ENCODE assay signal across 9 cellular contexts in genomic region chr20:57352305-57352704, GRCh38. TPM values are rescaled to one million over a fixed set of nuclear protein-coding genes. Genes with fewer than 3 reads are reported as not detected.
DNase-seq lines count a peak whose midpoint lies in the region; ATAC-seq, FAIRE-seq and TF ChIP-seq lines count a peak whose summit lies in the region.
"Had no signal": no experiment of that assay in that cellular context is flagged by ENCODE, and none has a peak within 500 bp of the region (broad histone marks: within the 10 kb centered on the region; RNA-seq: fewer than 3 reads in every experiment).

No MANE protein-coding gene starts in this region.

- DNase-seq in AG10803 (ENCODE audit: low read depth) (no peak), K562 (ENCODE audit: extremely low read depth in 1 of 4, low spot score in 3 of 4) (peak in 1 of 4 experiments; percentile 23), mesothelial cell of epicardium (ENCODE audit: low spot score in 2 of 2, unreplicated experiment in 2 of 2) (no peak), H54 (ENCODE audit: insufficient read length, low spot score) (no peak), RWPE1 (ENCODE audit: low spot score) (no peak), NCI-H345 (lab: John Stamatoyannopoulos, UW) (no peak), left lung (no peak)

- in situ Hi-C loops in K562 (cut with MboI) = no loop called here

- TF ChIP-seq POLR2A in K562 (conservative IDR thresholded peaks at IDR 0.05) = no peak
- TF ChIP-seq POLR2A in H54 (IDR thresholded peaks at IDR 0.05; ENCODE audit: low read depth, low read length) = no peak

- H3K9me1 ChIP-seq in K562 (ENCODE audit: control insufficient read depth, insufficient read depth, low read length) = no peaks in the 10 kb centered on the region

- H4K20me1 ChIP-seq in K562 (replicated peaks; ENCODE audit: control insufficient read depth, insufficient read depth, low read length) = peaks cover 10% of the 10 kb centered on the region

- H3K36me3 ChIP-seq in HUES6 (ENCODE audit: control insufficient read depth, insufficient read depth, low read length) (no peaks in the 10 kb centered on the region; the same call in none of the 2 replicates), K562 (ENCODE audit: control insufficient read depth, insufficient read depth, low read length) (peaks cover 34% of the 10 kb centered on the region), left lung (no peaks in the 10 kb centered on the region)

- peak overlapping the region; percentile 100 for H3K4me3 ChIP-seq in AG10803 (ENCODE audit: low read length)
- H3K4me3 ChIP-seq in HUES6 (ENCODE audit: low read depth, low read length) = peak overlapping the region; percentile 100; the same call in 1 of the 2 replicates
- H3K4me3 ChIP-seq in K562 = peak overlapping the region; percentile 96
- peak overlapping the region in 1 of 2 donors; percentile 94 for H3K4me3 ChIP-seq in left lung

- H3K79me2 ChIP-seq in K562 (ENCODE audit: control insufficient read depth, insufficient read depth, low read length) = peaks cover 43% of the 10 kb centered on the region

- H3K4me3 Mint-ChIP-seq in mesothelial cell of epicardium = peak overlapping the region; percentile 86

- no peak overlapping the region for H3K27ac ChIP-seq in HUES6 (ENCODE audit: low read depth, low read length)
- peak overlapping the region; percentile 91; the same call in 1 of the 3 replicates for H3K27ac ChIP-seq in K562 (ENCODE audit: extremely low read depth, low read depth, low read length)
- H3K27ac ChIP-seq in RWPE1 = no peak overlapping the region
- H3K27ac ChIP-seq in left lung = no peak overlapping the region

- TF ChIP-seq RAD21 in K562 (CRISPR knock-in tag; conservative IDR thresholded peaks at IDR 0.05 in 1 of 2, IDR thresholded peaks at IDR 0.05 in 1 of 2) = no peak

- H3K36me3 Mint-ChIP-seq in mesothelial cell of epicardium = peaks cover 19% of the 10 kb centered on the region

- peak overlapping the region; percentile 77 for H3K27ac Mint-ChIP-seq in mesothelial cell of epicardium

- H3K4me2 ChIP-seq in K562 (ENCODE audit: insufficient read depth, low read length) = peak overlapping the region; percentile 100

- BruUV-seq in K562 (replicated peaks; lab: Mats Ljungman, UMichigan) = no TSS peak

- 66% methylated on average over 6 of the region's 6 CpGs for WGBS in K562 (ENCODE audit: insufficient coverage, low coverage, missing lambda C conversion rate)

- H3K4me1 ChIP-seq in HUES6 (ENCODE audit: control insufficient read depth, insufficient read depth, low read length) = 0 out of 2 replicates have a peak, but pooled peaks cover 6% of the 10 kb centered on the region
- peaks cover 7% of the 10 kb centered on the region in 2 experiments for H3K4me1 ChIP-seq in K562 (replicated peaks in 1 of 2; ENCODE audit: control insufficient read depth in 2 of 2, insufficient read depth in 2 of 2, low read length in 2 of 2)
- H3K4me1 ChIP-seq in left lung = peaks cover 7 to 18% of the 10 kb centered on the region in 2 donors

- peaks cover 13% of the 10 kb centered on the region for H3K4me1 Mint-ChIP-seq in mesothelial cell of epicardium

- POLR2A ChIA-PET in K562 (lab: Yijun Ruan, JAX) = interaction anchor here (0.7 kb wide), 1 partner anchor 1632 kb away, joined by 3 read pairs; no protein-coding TSS in a partner anchor
- POLR2A ChIA-PET in RWPE1 (lab: Yijun Ruan, JAX; ENCODE audit: low non-redundant PET) = interaction anchor here (0.6 kb wide), 1 partner anchor 108 kb away, joined by 3 read pairs; no protein-coding TSS in a partner anchor

- H3K9me3 ChIP-seq in HUES6 (ENCODE audit: control insufficient read depth, insufficient read depth, low read depth, low read length) (no peaks in the 10 kb centered on the region), K562 (replicated peaks; ENCODE audit: control insufficient read depth, insufficient read depth, low read depth, low read length) (no peaks in the 10 kb centered on the region), left lung (no peaks in the 10 kb centered on the region)

- H3K27me3 Mint-ChIP-seq in mesothelial cell of epicardium (ENCODE audit: low read depth) = no peaks in the 10 kb centered on the region

- no peak for ATAC-seq in K562
- ATAC-seq in left lung = no peak

- H2AFZ ChIP-seq in K562 (ENCODE audit: low read depth, low read length) = no peak overlapping the region

- H3K27me3 ChIP-seq in HUES6 (ENCODE audit: control insufficient read depth, insufficient read depth, low read length) (no peaks in the 10 kb centered on the region), K562 (ENCODE audit: control insufficient read depth in 2 of 2, insufficient read depth in 2 of 2, low read length in 2 of 2) (no peaks in the 10 kb centered on the region), left lung (peaks cover 0 to 14% of the 10 kb centered on the region in 2 donors)

- intact Hi-C loops in K562 (cut with micrococcal nuclease) = no loop called here
- intact Hi-C loops in left lung (cut with DNase I) = no loop called here

- H3K9me3 Mint-ChIP-seq in mesothelial cell of epicardium = no peaks in the 10 kb centered on the region

- TF ChIP-seq EP300 in K562 (IDR thresholded peaks at IDR 0.05; ENCODE audit: low read length) = no peak

- H3K9ac ChIP-seq in HUES6 (ENCODE audit: low read length) (peak overlapping the region; percentile 26), K562 (ENCODE audit: insufficient read depth in 1 of 2, low read depth in 2 of 2, low read length in 2 of 2) (peak overlapping the region; percentile 80 to 92)

- FAIRE-seq in K562 (lab: Jason Lieb, UNC) = no peak
- FAIRE-seq in H54 (lab: Jason Lieb, UNC) = no peak
- FAIRE-seq: endometrium had no signal

- TF ChIP-seq CTCF in AG10803 (conservative IDR thresholded peaks at IDR 0.05; ENCODE audit: low read length) = no peak
- TF ChIP-seq CTCF in K562 (IDR thresholded peaks at IDR 0.05 in 2 of 3, conservative IDR thresholded peaks at IDR 0.05 in 1 of 3; ENCODE audit: insufficient read depth in 2 of 3, low read depth in 1 of 3, low read length in 3 of 3) = no peak
- TF ChIP-seq CTCF in mesothelial cell of epicardium (IDR thresholded peaks at IDR 0.05; ENCODE audit: unreplicated experiment) = no peak
- no peak for TF ChIP-seq CTCF in RWPE1 (conservative IDR thresholded peaks at IDR 0.05; ENCODE audit: low read depth)
- no peak for TF ChIP-seq CTCF in left lung (IDR thresholded peaks at IDR 0.05)

- CTCF ChIA-PET in K562 (lab: Yijun Ruan, JAX; ENCODE audit: low intra/inter-chr PET ratio) (no interaction called here), RWPE1 (lab: Yijun Ruan, JAX) (no interaction called here)

RNA-seq across cellular contexts. Expression of gene RAE1, which starts 1.2 kb away (rescaled TPM):
- total RNA-seq in K562 (2011; cell fraction: chromatin; rRNA removed; ENCODE audit: low replicate concordance) = 95.3 and 106 TPM in 2 replicates
- 55.4 and 62.8 TPM in 2 replicates for total RNA-seq in K562 (2011; cell fraction: nucleolus; rRNA removed)
- total RNA-seq in K562 (2011; cell fraction: nucleoplasm; rRNA removed) = 67.5 and 71.1 TPM in 2 replicates
- 40.8 and 60.8 TPM in 2 replicates for total RNA-seq in K562 (2014; rRNA removed)
- 77.7 and 81.1 TPM in 2 replicates for total RNA-seq in K562 (2014; rRNA removed; fragmentation: Illumina TruSeq; extraction: Trizol)
- 82.6 and 84.9 TPM in 2 replicates for total RNA-seq in K562 (2015; rRNA removed; fragmentation: Illumina TruSeq; extraction: Trizol)
- total RNA-seq in K562 (2021) = 68.7 and 70.5 TPM in 2 replicates
- 49.8 and 52.2 TPM in 2 replicates for polyA plus RNA-seq in K562 (2011; rRNA removed)
- polyA plus RNA-seq in K562 (2011; cell fraction: cytosol; rRNA removed) = 54.7 and 109 TPM in 2 replicates
- polyA plus RNA-seq in K562 (2011; cell fraction: nucleus; rRNA removed) = 88.3 and 89.8 TPM in 2 replicates
- polyA plus RNA-seq in K562 (2012) = 45.2 and 61.8 TPM in 2 replicates
- polyA plus RNA-seq in K562 (2014; fragmentation: Illumina TruSeq; extraction: Trizol) = 100 and 104 TPM in 2 replicates
- 100 to 1,000 TPM; 223 to 248 TPM for polyA plus RNA-seq in K562 (2014; fragmentation: Nextera tagmentation; extraction: Ambion mirVana)
- 33.7 and 62.4 TPM in 2 replicates for polyA plus RNA-seq in K562 (2014; rRNA removed)
- 80.5 and 110 TPM in 2 replicates for polyA minus RNA-seq in K562 (2011; rRNA and poly(A)+ RNA removed)
- 36.4 and 45.3 TPM in 2 replicates for polyA minus RNA-seq in K562 (2011; cell fraction: cytosol; rRNA and poly(A)+ RNA removed)
- 55.3 and 89.0 TPM in 2 replicates for polyA minus RNA-seq in K562 (2011; cell fraction: nucleus; rRNA and poly(A)+ RNA removed)
- total RNA-seq in mesothelial cell of epicardium = 44.3 to 45.2 TPM (median 44.4 TPM) in 3 replicates
- 10 to 100 TPM; 16.4 to 18.1 TPM for total RNA-seq in left lung

RNA-seq across cellular contexts. Expression of gene SPO11, which starts 22.7 kb away (rescaled TPM):
- not detected in 2 replicates for total RNA-seq in K562 (2011; cell fraction: chromatin; rRNA removed; ENCODE audit: low replicate concordance)
- total RNA-seq in K562 (2011; cell fraction: nucleolus; rRNA removed) = not detected in 2 replicates
- not detected in 2 replicates for total RNA-seq in K562 (2011; cell fraction: nucleoplasm; rRNA removed)
- not detected in 2 replicates for total RNA-seq in K562 (2014; rRNA removed)
- total RNA-seq in K562 (2014; rRNA removed; fragmentation: Illumina TruSeq; extraction: Trizol) = not detected in 2 replicates
- total RNA-seq in K562 (2015; rRNA removed; fragmentation: Illumina TruSeq; extraction: Trizol) = not detected in 2 replicates
- not detected in 2 replicates for total RNA-seq in K562 (2021)
- polyA plus RNA-seq in K562 (2011; rRNA removed) = not detected in 2 replicates
- polyA plus RNA-seq in K562 (2011; cell fraction: cytosol; rRNA removed) = not detected in 2 replicates
- not detected in 2 replicates for polyA plus RNA-seq in K562 (2011; cell fraction: nucleus; rRNA removed)
- not detected in 2 replicates for polyA plus RNA-seq in K562 (2012)
- polyA plus RNA-seq in K562 (2014; fragmentation: Illumina TruSeq; extraction: Trizol) = not detected in 2 replicates
- polyA plus RNA-seq in K562 (2014; fragmentation: Nextera tagmentation; extraction: Ambion mirVana) = not detected
- polyA plus RNA-seq in K562 (2014; rRNA removed) = not detected in 2 replicates
- polyA minus RNA-seq in K562 (2011; rRNA and poly(A)+ RNA removed) = not detected in 2 replicates
- polyA minus RNA-seq in K562 (2011; cell fraction: cytosol; rRNA and poly(A)+ RNA removed) = not detected in 2 replicates
- not detected in 2 replicates for polyA minus RNA-seq in K562 (2011; cell fraction: nucleus; rRNA and poly(A)+ RNA removed)
- total RNA-seq in mesothelial cell of epicardium = not detected in 3 replicates
- not detected for total RNA-seq in left lung

RNA-seq across cellular contexts. Expression of gene RBM38, which starts 38.9 kb away (rescaled TPM):
- total RNA-seq in K562 (2011; cell fraction: chromatin; rRNA removed; ENCODE audit: low replicate concordance) = 13.6 and 33.0 TPM in 2 replicates
- 29.3 and 29.4 TPM in 2 replicates for total RNA-seq in K562 (2011; cell fraction: nucleolus; rRNA removed)
- 21.9 and 24.7 TPM in 2 replicates for total RNA-seq in K562 (2011; cell fraction: nucleoplasm; rRNA removed)
- 63.6 and 74.0 TPM in 2 replicates for total RNA-seq in K562 (2014; rRNA removed)
- total RNA-seq in K562 (2014; rRNA removed; fragmentation: Illumina TruSeq; extraction: Trizol) = 10.9 and 12.3 TPM in 2 replicates
- total RNA-seq in K562 (2015; rRNA removed; fragmentation: Illumina TruSeq; extraction: Trizol) = 33.9 and 36.1 TPM in 2 replicates
- 82.4 and 83.4 TPM in 2 replicates for total RNA-seq in K562 (2021)
- polyA plus RNA-seq in K562 (2011; rRNA removed) = 31.9 and 33.2 TPM in 2 replicates
- polyA plus RNA-seq in K562 (2011; cell fraction: cytosol; rRNA removed) = 44.2 and 145 TPM in 2 replicates
- 29.1 and 66.0 TPM in 2 replicates for polyA plus RNA-seq in K562 (2011; cell fraction: nucleus; rRNA removed)
- 54.8 and 56.8 TPM in 2 replicates for polyA plus RNA-seq in K562 (2012)
- 22.5 and 55.0 TPM in 2 replicates for polyA plus RNA-seq in K562 (2014; fragmentation: Illumina TruSeq; extraction: Trizol)
- under 1 TPM; 0.28 to 0.39 TPM for polyA plus RNA-seq in K562 (2014; fragmentation: Nextera tagmentation; extraction: Ambion mirVana)
- 79.6 and 84.1 TPM in 2 replicates for polyA plus RNA-seq in K562 (2014; rRNA removed)
- polyA minus RNA-seq in K562 (2011; rRNA and poly(A)+ RNA removed) = 7.0 and 14.2 TPM in 2 replicates
- 35.7 and 38.9 TPM in 2 replicates for polyA minus RNA-seq in K562 (2011; cell fraction: cytosol; rRNA and poly(A)+ RNA removed)
- 8.0 and 10.9 TPM in 2 replicates for polyA minus RNA-seq in K562 (2011; cell fraction: nucleus; rRNA and poly(A)+ RNA removed)
- 23.8 to 25.6 TPM (median 25.3 TPM) in 3 replicates for total RNA-seq in mesothelial cell of epicardium
- total RNA-seq in left lung = 10 to 100 TPM; 17.6 to 20.0 TPM
